ENCODE assay signal across 13 cellular contexts in the genomic region with DNA sequence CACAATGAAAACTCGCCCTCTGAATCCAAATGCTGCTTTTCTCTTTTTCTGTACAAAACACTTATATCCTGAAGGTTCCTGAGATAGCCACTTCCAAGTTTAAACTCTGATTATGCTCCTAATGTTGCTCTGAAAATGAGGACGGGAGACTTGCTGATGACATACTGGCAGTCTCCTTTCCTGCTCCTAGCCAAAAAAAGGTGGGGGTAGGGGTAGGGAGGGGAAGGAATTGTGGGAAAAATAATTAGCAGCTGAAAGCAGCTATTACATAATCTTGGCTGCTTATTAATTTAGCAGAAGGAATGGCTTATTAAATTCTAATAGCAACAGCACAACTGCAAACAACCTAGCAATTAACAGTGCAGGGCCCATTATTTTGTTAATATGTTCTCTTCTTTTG. TPM values are rescaled to one million over a fixed set of nuclear protein-coding genes. Genes with fewer than 3 reads are reported as not detected.
DNase-seq lines count a peak whose midpoint lies in the region; ATAC-seq and TF ChIP-seq lines count a peak whose summit lies in the region.
"Had no signal": no experiment of that assay in that cellular context is flagged by ENCODE, and none has a peak within 500 bp of the region (broad histone marks: within the 10 kb centered on the region; RNA-seq: fewer than 3 reads in every experiment).

No MANE protein-coding gene starts in this region.

- peak overlapping the region; percentile 86 for H3K4me2 ChIP-seq in Loucy (ENCODE audit: low read depth, low read length, poor library complexity, severe bottlenecking)

- no peak for TF ChIP-seq CTCF in Loucy (conservative IDR thresholded peaks at IDR 0.05; ENCODE audit: low read length)
- TF ChIP-seq CTCF in sigmoid colon (IDR thresholded peaks at IDR 0.05): no peak
- TF ChIP-seq CTCF in osteocyte (IDR thresholded peaks at IDR 0.05): no peak

- H3K9me2 ChIP-seq in Loucy (replicated peaks; ENCODE audit: low read depth, low read length): no peaks in the 10 kb centered on the region

- H3F3A ChIP-seq in Loucy (ENCODE audit: low read depth): no peaks in the 10 kb centered on the region

- H3K4me3 Mint-ChIP-seq in osteocyte (ENCODE audit: unreplicated experiment): no peak overlapping the region

- H3K4me3 ChIP-seq in Loucy (ENCODE audit: low read length, poor library complexity, severe bottlenecking): peak overlapping the region; percentile 82
- H3K4me3 ChIP-seq in sigmoid colon: no peak overlapping the region

- DNase-seq in DMS 273 (lab: John Stamatoyannopoulos, UW; ENCODE audit: unreplicated experiment): peak; percentile 32
- no peak for DNase-seq in DMS 273 treated with DMSO at 0.1 percent for 48 hours (lab: John Stamatoyannopoulos, UW)
- DNase-seq in cerebellum (ENCODE audit: low spot score): peak; percentile 40
- no peak for DNase-seq in sigmoid colon
- no peak for DNase-seq in NCI-H510A (lab: John Stamatoyannopoulos, UW)
- no peak for DNase-seq in osteocyte (ENCODE audit: extremely low spot score, unreplicated experiment)
- DNase-seq: 8988T; activated effector memory CD4-positive, alpha-beta T cell treated with anti-CD3 and anti-CD28 coated beads, Interleukin-2, amount 50 U/mL, for 16 hours; cortex of kidney; midbrain; stimulated activated CD4-positive, alpha-beta T cell treated with anti-CD3 and anti-CD28 coated beads, Interleukin-15, amount 100 ng/mL, for 24 hours had no signal

- intact Hi-C loops in sigmoid colon (cut with DNase I): no loop called here

- no peak for TF ChIP-seq POLR2A in sigmoid colon (IDR thresholded peaks at IDR 0.05)

- H3K27ac Mint-ChIP-seq in osteocyte (ENCODE audit: unreplicated experiment): no peak overlapping the region

- H4K20me1 ChIP-seq in Loucy (ENCODE audit: insufficient read depth, low read length, poor library complexity, severe bottlenecking): no peaks in the 10 kb centered on the region

- H3K9me3 ChIP-seq in Loucy (ENCODE audit: insufficient read depth, low read depth, low read length) (no peaks in the 10 kb centered on the region), sigmoid colon (no peaks in the 10 kb centered on the region)

- H3K27me3 ChIP-seq in Loucy (ENCODE audit: insufficient read depth, low read length, poor library complexity, severe bottlenecking): no peaks in the 10 kb centered on the region
- H3K27me3 ChIP-seq in sigmoid colon: no peaks in the 10 kb centered on the region

- no peaks in the 10 kb centered on the region for H3K36me3 ChIP-seq in Loucy (ENCODE audit: insufficient read depth, low read length)
- H3K36me3 ChIP-seq in sigmoid colon: no peaks in the 10 kb centered on the region

- peaks cover 19% of the 10 kb centered on the region for H3K27me3 Mint-ChIP-seq in osteocyte (ENCODE audit: unreplicated experiment)

- no peak for ATAC-seq in HG02852 (IDR thresholded peaks at IDR 0.05; ENCODE audit: unreplicated experiment)

- H3K4me1 Mint-ChIP-seq in osteocyte (ENCODE audit: unreplicated experiment): peaks cover 28% of the 10 kb centered on the region

- H3K4me1 ChIP-seq in Loucy (ENCODE audit: insufficient read depth, low read length, poor library complexity, severe bottlenecking): peaks cover 23% of the 10 kb centered on the region
- peaks cover 0 to 16% (median 3%) of the 10 kb centered on the region in 4 donors for H3K4me1 ChIP-seq in sigmoid colon

- peak overlapping the region; percentile 92 for H3K9ac ChIP-seq in Loucy (ENCODE audit: low read depth, low read length, poor library complexity, severe bottlenecking)

- no peak for TF ChIP-seq EP300 in sigmoid colon (IDR thresholded peaks at IDR 0.05)

- peaks cover 4% of the 10 kb centered on the region for H3K36me3 Mint-ChIP-seq in osteocyte (ENCODE audit: unreplicated experiment)

- peak overlapping the region; percentile 55; the same call in 1 of the 2 replicates for H2AFZ ChIP-seq in Loucy (ENCODE audit: low read length)

- H3K79me2 ChIP-seq in Loucy (ENCODE audit: insufficient read depth, low read length): peaks cover 26% of the 10 kb centered on the region

- 60 to 82% methylated on average over 2 of the region's 2 CpGs for WGBS in sigmoid colon, 2 donors

- peak overlapping the region; percentile 83 to 95 (median 89) for H3K27ac ChIP-seq in sigmoid colon

- H3K9me3 Mint-ChIP-seq in osteocyte (ENCODE audit: unreplicated experiment): no peaks in the 10 kb centered on the region

RNA-seq across cellular contexts. Expression of a gene that starts 2.0 kb away (rescaled TPM):
- total RNA-seq in cerebellum: 90.6 TPM
- 100 to 1,000 TPM in 1 of 4 donors, 10 to 100 TPM in 3; 71.6 to 156 (median 93.5) TPM for total RNA-seq in sigmoid colon
- polyA plus RNA-seq in sigmoid colon: 10 to 100 TPM; 19.1 to 21.0 (median 20.8) TPM
- 79.7 and 92.6 TPM in 2 replicates for total RNA-seq in osteocyte

Comparison
In these comparisons a context has a peak if more than half of its experiments do, and no peak if none do; other contexts are left out.
1. DNase-seq: peak in DMS 273 (single experiment) and cerebellum (single experiment); none in DMS 273 treated with DMSO at 0.1 percent for 48 hours (single experiment), sigmoid colon (single experiment), NCI-H510A (single experiment) and osteocyte (single experiment).